In genomic region chr17:38322156-38322779, GRCh38 we compare ENCODE assay signal across 8 cellular contexts.
DNase-seq lines count a peak whose midpoint lies in the region; ATAC-seq and TF ChIP-seq lines count a peak whose summit lies in the region.

No MANE protein-coding gene starts in this region.

- no peak overlapping the region for H3K27ac ChIP-seq in substantia nigra (ENCODE audit: low read depth, low read length, poor library complexity, severe bottlenecking)

- no peak overlapping the region for H3K4me3 ChIP-seq in epithelial cell of esophagus (ENCODE audit: low read length)

- DNase-seq in SIG-M5 treated with dmso at 0.1 percent for 504 hours (lab: John Stamatoyannopoulos, UW; ENCODE audit: unreplicated experiment) (peak; percentile 45), SIG-M5 (lab: John Stamatoyannopoulos, UW) (no peak), NCI-H69 (lab: John Stamatoyannopoulos, UW) (peak; percentile 70), epithelial cell of esophagus (ENCODE audit: low read depth) (peak; percentile 60), nephron progenitor cell (peak; percentile 83), substantia nigra (lab: John Stamatoyannopoulos, UW) (peak in 30 of 49 donors; percentile 13 to 73 (median 38))
- DNase-seq in activated CD8-positive, alpha-beta memory T cell treated with anti-CD3 and anti-CD28 coated beads, Interleukin-2, amount 50 U/mL, for 1 hour (ENCODE audit: extremely low read depth), result peak; percentile 26

- peaks cover 29% of the 10 kb centered on the region for H3K4me1 Mint-ChIP-seq in nephron progenitor cell

- H3K36me3 Mint-ChIP-seq in nephron progenitor cell (ENCODE audit: low read depth), result peaks cover 40% of the 10 kb centered on the region

- H3K4me3 Mint-ChIP-seq in nephron progenitor cell, result no peak overlapping the region

- H3K27ac Mint-ChIP-seq in nephron progenitor cell, result no peak overlapping the region

- ATAC-seq in HG02623 (IDR thresholded peaks at IDR 0.05; ENCODE audit: unreplicated experiment), result no peak

- H3K9me3 Mint-ChIP-seq in nephron progenitor cell, result no peaks in the 10 kb centered on the region

- peaks cover 3% of the 10 kb centered on the region for H3K27me3 Mint-ChIP-seq in nephron progenitor cell (ENCODE audit: low read depth, poor library complexity)

- peak; percentile 68 for TF ChIP-seq CTCF in epithelial cell of esophagus (IDR thresholded peaks at IDR 0.05; ENCODE audit: insufficient read depth, low read depth, low read length, missing control alignments)
- TF ChIP-seq CTCF in nephron progenitor cell (IDR thresholded peaks at IDR 0.05), result peak; percentile 86
